In the genomic region with DNA sequence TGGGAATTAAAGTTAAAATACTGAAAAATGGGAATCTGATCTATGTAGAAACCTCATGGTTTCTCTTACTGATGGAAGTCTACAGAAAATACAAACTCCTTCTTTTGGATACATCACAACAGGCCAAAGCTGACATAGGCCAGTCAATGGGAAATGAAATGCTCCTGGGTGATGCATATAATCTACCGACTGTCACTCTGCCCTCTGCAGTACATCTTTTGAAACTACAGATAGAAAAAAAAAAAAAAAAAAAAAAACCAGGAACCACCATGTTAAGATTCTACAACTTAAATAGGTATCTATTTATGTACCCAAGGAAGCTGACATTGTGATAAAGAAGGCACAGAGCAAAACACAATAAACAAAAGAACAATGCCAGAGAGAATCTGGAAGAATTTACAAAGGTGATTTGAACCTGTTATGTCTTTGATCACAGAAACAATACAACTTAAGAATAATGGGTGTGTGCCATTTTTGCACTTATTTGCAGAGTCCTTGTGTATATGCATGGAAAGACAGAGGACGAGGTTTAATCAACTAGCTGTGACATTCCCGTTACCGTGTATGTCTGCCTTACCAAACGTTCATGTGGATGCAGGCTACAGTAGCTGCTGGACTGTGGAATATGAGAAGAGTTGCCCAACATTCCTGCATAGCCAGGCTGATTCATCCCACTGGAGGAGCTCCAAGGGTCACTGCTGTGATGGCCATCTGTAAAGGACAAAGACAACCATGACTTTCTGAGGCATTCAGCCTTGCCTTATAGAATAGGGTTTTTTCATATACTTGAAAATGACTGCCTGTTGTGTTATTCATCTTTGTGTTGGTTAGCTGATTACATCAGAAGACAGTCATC, we compare ENCODE assay signal across 9 cellular contexts.
DNase-seq lines count a peak whose midpoint lies in the region; ATAC-seq and TF ChIP-seq lines count a peak whose summit lies in the region.
"Had no signal": no experiment of that assay in that cellular context is flagged by ENCODE, and none has a peak within 500 bp of the region (broad histone marks: within the 10 kb centered on the region; RNA-seq: fewer than 3 reads in every experiment).

No MANE protein-coding gene starts in this region.

- H3K36me3 Mint-ChIP-seq in MCF 10A (ENCODE audit: insufficient read depth, unreplicated experiment): no peaks in the 10 kb centered on the region
- H3K36me3 Mint-ChIP-seq in glutamatergic neuron (ENCODE audit: unreplicated experiment): no peaks in the 10 kb centered on the region

- no peak overlapping the region for H3K27ac ChIP-seq in breast epithelium
- H3K27ac ChIP-seq in RWPE2 (ENCODE audit: poor library complexity, severe bottlenecking): no peak overlapping the region
- no peak overlapping the region for H3K27ac ChIP-seq in upper lobe of right lung

- intact Hi-C loops in MCF 10A (cut with micrococcal nuclease): loop anchor here (1.0 kb wide), 2 partner anchors 41 to 179 kb away; no protein-coding TSS in a partner anchor
- intact Hi-C loops in breast epithelium (cut with DNase I; ENCODE audit: low total_unique reads): no loop called here
- intact Hi-C loops in upper lobe of right lung (cut with DNase I): no loop called here

- H3K4me3 Mint-ChIP-seq in MCF 10A (ENCODE audit: unreplicated experiment) (no peak overlapping the region), glutamatergic neuron (ENCODE audit: unreplicated experiment) (no peak overlapping the region)

- no peaks in the 10 kb centered on the region for H3K36me3 ChIP-seq in breast epithelium
- no peaks in the 10 kb centered on the region for H3K36me3 ChIP-seq in RWPE2 (ENCODE audit: low read depth)
- peaks cover 16% of the 10 kb centered on the region for H3K36me3 ChIP-seq in upper lobe of right lung

- TF ChIP-seq POLR2A in breast epithelium (IDR thresholded peaks at IDR 0.05): no peak

- POLR2A ChIA-PET in MCF 10A (lab: Yijun Ruan, JAX): interaction anchor here (0.7 kb wide), 1 partner anchor 80 kb away, joined by 3 read pairs; no protein-coding TSS in a partner anchor

- H3K4me1 ChIP-seq in breast epithelium (no peaks in the 10 kb centered on the region), RWPE2 (ENCODE audit: insufficient read depth, poor library complexity, severe bottlenecking) (no peaks in the 10 kb centered on the region), upper lobe of right lung (peaks cover under 1% of the 10 kb centered on the region)

- no peaks in the 10 kb centered on the region for H3K27me3 ChIP-seq in breast epithelium
- H3K27me3 ChIP-seq in RWPE2 (ENCODE audit: insufficient read depth, poor library complexity, severe bottlenecking): no peaks in the 10 kb centered on the region
- no peaks in the 10 kb centered on the region for H3K27me3 ChIP-seq in upper lobe of right lung

- CTCF ChIA-PET in MCF 10A (lab: Yijun Ruan, JAX): interaction anchor here (0.5 to 3.8 kb wide), 6 partner anchors 10 to 1185 kb away, joined by 3 to 12 read pairs (median 3); no protein-coding TSS in a partner anchor

- H3K4me3 ChIP-seq in breast epithelium: no peak overlapping the region
- no peak overlapping the region for H3K4me3 ChIP-seq in RWPE2 (ENCODE audit: severe bottlenecking)
- H3K4me3 ChIP-seq in upper lobe of right lung: no peak overlapping the region

- no TSS peak for BruUV-seq in MCF 10A (replicated peaks; lab: Mats Ljungman, UMichigan)

- ATAC-seq in RWPE2 (ENCODE audit: low read depth) (peak; percentile 58; the same call in 2 of the 3 replicates), upper lobe of right lung (no peak), HG03025 (IDR thresholded peaks at IDR 0.05; ENCODE audit: low FRiP score, unreplicated experiment) (no peak)
- ATAC-seq in stimulated activated naive CD8-positive, alpha-beta T cell treated with anti-CD3 and anti-CD28 coated beads, Interleukin-15, Interleukin-2, amounts not matched to agents 100 U/mL and 50 U/mL, for 24 hours: no peak

- TF ChIP-seq CTCF in MCF 10A (IDR thresholded peaks at IDR 0.05; ENCODE audit: unreplicated experiment) (peak; percentile 21), breast epithelium (IDR thresholded peaks at IDR 0.05) (no peak), RWPE2 (IDR thresholded peaks at IDR 0.05; ENCODE audit: poor library complexity, severe bottlenecking) (peak; percentile 20), glutamatergic neuron (IDR thresholded peaks at IDR 0.05; ENCODE audit: partially characterized antibody, unreplicated experiment) (peak; percentile 47), upper lobe of right lung (IDR thresholded peaks at IDR 0.05) (peak; percentile 10)

- no peaks in the 10 kb centered on the region for H3K9me3 ChIP-seq in breast epithelium
- no peaks in the 10 kb centered on the region for H3K9me3 ChIP-seq in RWPE2 (ENCODE audit: severe bottlenecking)
- no peaks in the 10 kb centered on the region for H3K9me3 ChIP-seq in upper lobe of right lung

- H3K27me3 Mint-ChIP-seq in MCF 10A (ENCODE audit: insufficient read depth, unreplicated experiment) (no peaks in the 10 kb centered on the region), glutamatergic neuron (ENCODE audit: unreplicated experiment) (no peaks in the 10 kb centered on the region)

- H3K4me1 Mint-ChIP-seq in MCF 10A (ENCODE audit: insufficient read depth, unreplicated experiment) (no peaks in the 10 kb centered on the region), glutamatergic neuron (ENCODE audit: low read depth, unreplicated experiment) (peaks cover 5% of the 10 kb centered on the region)

- DNase-seq in MCF 10A (ENCODE audit: unreplicated experiment): peak; percentile 86
- no peak for DNase-seq in breast epithelium (ENCODE audit: low spot score in 2 of 2)
- no peak for DNase-seq in RWPE2 (ENCODE audit: low spot score)
- no peak for DNase-seq in glutamatergic neuron
- no peak for DNase-seq in upper lobe of right lung
- no peak for DNase-seq in stimulated activated naive CD8-positive, alpha-beta T cell treated with anti-CD3 and anti-CD28 coated beads, Interleukin-15, Interleukin-2, amounts not matched to agents 100 U/mL and 50 U/mL, for 24 hours
- no peak for DNase-seq in HPDE6-E6E7 (ENCODE audit: extremely low spot score)
- DNase-seq: NCI-H2029 had no signal

- no peak overlapping the region for H3K27ac Mint-ChIP-seq in MCF 10A (ENCODE audit: low read depth, unreplicated experiment)
- H3K27ac Mint-ChIP-seq in glutamatergic neuron (ENCODE audit: unreplicated experiment): no peak overlapping the region

- H3K9me3 Mint-ChIP-seq in MCF 10A (ENCODE audit: unreplicated experiment) (no peaks in the 10 kb centered on the region), glutamatergic neuron (ENCODE audit: unreplicated experiment) (peaks cover 1% of the 10 kb centered on the region)

Comparison
In these comparisons a context has a peak if more than half of its experiments do, and no peak if none do; other contexts are left out.
1. CTCF ChIP-seq: peak in MCF 10A (single experiment), RWPE2 (single experiment), glutamatergic neuron (single experiment) and upper lobe of right lung (single experiment); none in breast epithelium (0 of 3).